ENCODE assay signal across 1 cellular context in genomic region chr12:53984901-53985357, GRCh38.
TF ChIP-seq lines count a peak whose summit lies in the region.

HOXC10 (plus strand) TSS chr12:53985146; CDS start chr12:53985260, 114 bp downstream.

TF ChIP-seq in HepG2, 621 proteins besides CTCF, POLR2A, EP300 and RAD21 (continued from another document and continues in another):
- TF ChIP-seq ATF6 (CRISPR knock-in tag; conservative IDR thresholded peaks at IDR 0.05) (no peak), MEIS2 (CRISPR knock-in tag; IDR thresholded peaks at IDR 0.05) (no peak), MYC (CRISPR knock-in tag; IDR thresholded peaks at IDR 0.05; ENCODE audit: borderline replicate concordance) (no peak), MTA3 (CRISPR knock-in tag; IDR thresholded peaks at IDR 0.05) (no peak), KDM2A (CRISPR knock-in tag; IDR thresholded peaks at IDR 0.05; ENCODE audit: borderline replicate concordance, low read depth) (peak; percentile 40; the same call in 1 of the 2 replicates), ZBTB14 (CRISPR knock-in tag; IDR thresholded peaks at IDR 0.05) (no peak), ZNF558 (CRISPR knock-in tag; IDR thresholded peaks at IDR 0.05; ENCODE audit: borderline replicate concordance) (no peak), GABPB1 (CRISPR knock-in tag; IDR thresholded peaks at IDR 0.05) (peak; percentile 42), ZNF576 (CRISPR knock-in tag; IDR thresholded peaks at IDR 0.05) (no peak), PBX3 (CRISPR knock-in tag; IDR thresholded peaks at IDR 0.05; ENCODE audit: borderline replicate concordance) (no peak), SRSF4 (IDR thresholded peaks at IDR 0.05; ENCODE audit: low read depth, low read length, poor library complexity, severe bottlenecking) (no peak), NFYB (CRISPR knock-in tag; IDR thresholded peaks at IDR 0.05) (no peak), STAT6 (CRISPR knock-in tag; IDR thresholded peaks at IDR 0.05; ENCODE audit: borderline replicate concordance) (no peak), ZNF780A (CRISPR knock-in tag; IDR thresholded peaks at IDR 0.05) (no peak), ZNF383 (CRISPR knock-in tag; IDR thresholded peaks at IDR 0.05; ENCODE audit: borderline replicate concordance) (no peak), SMYD3 (CRISPR knock-in tag; IDR thresholded peaks at IDR 0.05) (no peak), ZNF749 (CRISPR knock-in tag; IDR thresholded peaks at IDR 0.05; ENCODE audit: borderline replicate concordance) (no peak), BCLAF1 (IDR thresholded peaks at IDR 0.05) (no peak), PCBP1 (IDR thresholded peaks at IDR 0.05; ENCODE audit: borderline replicate concordance, low read depth, low read length) (0 out of 2 replicates have a peak, but pooled peaks have one; percentile 39), ZNF777 (CRISPR knock-in tag; IDR thresholded peaks at IDR 0.05) (no peak), PRMT3 (CRISPR knock-in tag; IDR thresholded peaks at IDR 0.05; ENCODE audit: borderline replicate concordance, low read depth) (no peak), ZNF839 (CRISPR knock-in tag; IDR thresholded peaks at IDR 0.05; ENCODE audit: borderline replicate concordance) (no peak), SNAI1 (CRISPR knock-in tag; IDR thresholded peaks at IDR 0.05; ENCODE audit: borderline replicate concordance) (no peak), FOXM1 (CRISPR knock-in tag; IDR thresholded peaks at IDR 0.05) (no peak), FOXK1 (CRISPR knock-in tag; IDR thresholded peaks at IDR 0.05; ENCODE audit: borderline replicate concordance, low read depth) (no peak), NR2F6 (IDR thresholded peaks at IDR 0.05) (peak; percentile 73), NR2F6 (CRISPR knock-in tag; IDR thresholded peaks at IDR 0.05) (peak; percentile 88), IRF9 (CRISPR knock-in tag; IDR thresholded peaks at IDR 0.05; ENCODE audit: borderline replicate concordance) (no peak), HDAC6 (IDR thresholded peaks at IDR 0.05; ENCODE audit: low read depth, low read length) (no peak), TBX3 (IDR thresholded peaks at IDR 0.05; ENCODE audit: borderline replicate concordance) (no peak), HBP1 (CRISPR knock-in tag; IDR thresholded peaks at IDR 0.05; ENCODE audit: low read depth) (no peak), GLI4 (CRISPR knock-in tag; IDR thresholded peaks at IDR 0.05; ENCODE audit: borderline replicate concordance) (no peak), ZBTB40 (IDR thresholded peaks at IDR 0.05) (no peak), ZBTB40 (CRISPR knock-in tag; IDR thresholded peaks at IDR 0.05) (no peak), RFX5 (IDR thresholded peaks at IDR 0.05; ENCODE audit: low read depth, low read length) (no peak)
